In the genomic region with DNA sequence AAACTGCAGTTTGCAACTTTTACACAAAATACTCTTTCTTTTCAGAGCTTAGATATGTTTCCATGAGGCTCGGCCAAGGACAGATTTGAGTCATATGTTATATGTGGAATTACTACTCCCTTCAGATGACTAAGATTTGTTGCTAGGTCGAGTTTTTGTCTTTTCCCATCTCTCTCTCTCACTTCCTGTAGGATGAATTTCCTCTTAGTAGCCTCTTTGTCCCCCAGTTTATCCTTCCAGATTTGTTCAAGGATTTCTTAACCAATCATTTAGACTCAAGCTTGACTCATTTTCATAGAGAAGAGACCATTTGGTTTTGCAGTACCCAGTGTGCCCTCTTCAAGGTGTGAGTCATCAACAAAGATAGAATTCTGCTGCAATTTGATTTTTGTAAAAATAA, we compare ENCODE assay signal across 1 cellular context.
TF ChIP-seq lines count a peak whose summit lies in the region.

No MANE protein-coding gene starts in this region.

TF ChIP-seq in WTC11, 78 proteins besides CTCF, POLR2A, EP300 and RAD21 (continued from another document):
- TF ChIP-seq, protein P1, sequence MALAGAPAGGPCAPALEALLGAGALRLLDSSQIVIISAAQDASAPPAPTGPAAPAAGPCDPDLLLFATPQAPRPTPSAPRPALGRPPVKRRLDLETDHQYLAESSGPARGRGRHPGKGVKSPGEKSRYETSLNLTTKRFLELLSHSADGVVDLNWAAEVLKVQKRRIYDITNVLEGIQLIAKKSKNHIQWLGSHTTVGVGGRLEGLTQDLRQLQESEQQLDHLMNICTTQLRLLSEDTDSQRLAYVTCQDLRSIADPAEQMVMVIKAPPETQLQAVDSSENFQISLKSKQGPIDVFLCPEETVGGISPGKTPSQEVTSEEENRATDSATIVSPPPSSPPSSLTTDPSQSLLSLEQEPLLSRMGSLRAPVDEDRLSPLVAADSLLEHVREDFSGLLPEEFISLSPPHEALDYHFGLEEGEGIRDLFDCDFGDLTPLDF (CRISPR knock-in tag; IDR thresholded peaks at IDR 0.05): no peak
- TF ChIP-seq, protein P2, sequence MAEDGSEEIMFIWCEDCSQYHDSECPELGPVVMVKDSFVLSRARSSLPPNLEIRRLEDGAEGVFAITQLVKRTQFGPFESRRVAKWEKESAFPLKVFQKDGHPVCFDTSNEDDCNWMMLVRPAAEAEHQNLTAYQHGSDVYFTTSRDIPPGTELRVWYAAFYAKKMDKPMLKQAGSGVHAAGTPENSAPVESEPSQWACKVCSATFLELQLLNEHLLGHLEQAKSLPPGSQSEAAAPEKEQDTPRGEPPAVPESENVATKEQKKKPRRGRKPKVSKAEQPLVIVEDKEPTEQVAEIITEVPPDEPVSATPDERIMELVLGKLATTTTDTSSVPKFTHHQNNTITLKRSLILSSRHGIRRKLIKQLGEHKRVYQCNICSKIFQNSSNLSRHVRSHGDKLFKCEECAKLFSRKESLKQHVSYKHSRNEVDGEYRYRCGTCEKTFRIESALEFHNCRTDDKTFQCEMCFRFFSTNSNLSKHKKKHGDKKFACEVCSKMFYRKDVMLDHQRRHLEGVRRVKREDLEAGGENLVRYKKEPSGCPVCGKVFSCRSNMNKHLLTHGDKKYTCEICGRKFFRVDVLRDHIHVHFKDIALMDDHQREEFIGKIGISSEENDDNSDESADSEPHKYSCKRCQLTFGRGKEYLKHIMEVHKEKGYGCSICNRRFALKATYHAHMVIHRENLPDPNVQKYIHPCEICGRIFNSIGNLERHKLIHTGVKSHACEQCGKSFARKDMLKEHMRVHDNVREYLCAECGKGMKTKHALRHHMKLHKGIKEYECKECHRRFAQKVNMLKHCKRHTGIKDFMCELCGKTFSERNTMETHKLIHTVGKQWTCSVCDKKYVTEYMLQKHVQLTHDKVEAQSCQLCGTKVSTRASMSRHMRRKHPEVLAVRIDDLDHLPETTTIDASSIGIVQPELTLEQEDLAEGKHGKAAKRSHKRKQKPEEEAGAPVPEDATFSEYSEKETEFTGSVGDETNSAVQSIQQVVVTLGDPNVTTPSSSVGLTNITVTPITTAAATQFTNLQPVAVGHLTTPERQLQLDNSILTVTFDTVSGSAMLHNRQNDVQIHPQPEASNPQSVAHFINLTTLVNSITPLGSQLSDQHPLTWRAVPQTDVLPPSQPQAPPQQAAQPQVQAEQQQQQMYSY (CRISPR knock-in tag; IDR thresholded peaks at IDR 0.05): no peak
- TF ChIP-seq OVOL2 (CRISPR knock-in tag; IDR thresholded peaks at IDR 0.05; ENCODE audit: borderline replicate concordance) (no peak), ZNF232 (CRISPR knock-in tag; IDR thresholded peaks at IDR 0.05) (no peak), GRHL2 (CRISPR knock-in tag; IDR thresholded peaks at IDR 0.05; ENCODE audit: insufficient replicate concordance, severe bottlenecking) (no peak), SMAD4 (CRISPR knock-in tag; IDR thresholded peaks at IDR 0.05) (no peak)
- TF ChIP-seq, protein P3, sequence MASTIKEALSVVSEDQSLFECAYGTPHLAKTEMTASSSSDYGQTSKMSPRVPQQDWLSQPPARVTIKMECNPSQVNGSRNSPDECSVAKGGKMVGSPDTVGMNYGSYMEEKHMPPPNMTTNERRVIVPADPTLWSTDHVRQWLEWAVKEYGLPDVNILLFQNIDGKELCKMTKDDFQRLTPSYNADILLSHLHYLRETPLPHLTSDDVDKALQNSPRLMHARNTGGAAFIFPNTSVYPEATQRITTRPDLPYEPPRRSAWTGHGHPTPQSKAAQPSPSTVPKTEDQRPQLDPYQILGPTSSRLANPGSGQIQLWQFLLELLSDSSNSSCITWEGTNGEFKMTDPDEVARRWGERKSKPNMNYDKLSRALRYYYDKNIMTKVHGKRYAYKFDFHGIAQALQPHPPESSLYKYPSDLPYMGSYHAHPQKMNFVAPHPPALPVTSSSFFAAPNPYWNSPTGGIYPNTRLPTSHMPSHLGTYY (CRISPR knock-in tag; IDR thresholded peaks at IDR 0.05): no peak
